8 cellular contexts compared by ENCODE assay signal in genomic region chr16:85316321-85316919, GRCh38.
A peak's percentile ranks its signal among the peaks of the same experiment; 100 is the strongest.
DNase-seq lines count a peak whose midpoint lies in the region; ATAC-seq, FAIRE-seq and TF ChIP-seq lines count a peak whose summit lies in the region.

No MANE protein-coding gene starts in this region.

- no peak for ATAC-seq in HG02973 (IDR thresholded peaks at IDR 0.05; ENCODE audit: unreplicated experiment)

- TF ChIP-seq CTCF in astrocyte of the spinal cord (IDR thresholded peaks at IDR 0.05; ENCODE audit: low read depth, low read length) = peak; percentile 94

- no peak overlapping the region for H3K4me3 ChIP-seq in astrocyte of the spinal cord (ENCODE audit: low read depth, low read length)

- DNase-seq in DMS53 (lab: John Stamatoyannopoulos, UW) = peak; percentile 83
- DNase-seq in HTR-8/SVneo (ENCODE audit: insufficient read length, low spot score) = peak; percentile 77
- DNase-seq in SHP77 (lab: John Stamatoyannopoulos, UW) = peak; percentile 55 to 79
- peak; percentile 43 for DNase-seq in astrocyte of the spinal cord (ENCODE audit: low read depth, low spot score)
- DNase-seq in inferior parietal cortex (ENCODE audit: extremely low spot score) = peak; percentile 76
- peak; percentile 44 for DNase-seq in stimulated activated CD4-positive, alpha-beta T cell treated with anti-CD3 and anti-CD28 coated beads, Interleukin-4, amount 100 ng/mL, for 24 hours
- no peak for DNase-seq in effector CD4-positive, alpha-beta T cell

- in situ Hi-C loops in astrocyte of the spinal cord (cut with HindIII; ENCODE audit: low sequenced_read_pairs) = no loop called here

- peak; percentile 96 for FAIRE-seq in HTR-8/SVneo (lab: Jason Lieb, UNC)
